30 cellular contexts compared by ENCODE assay signal in the genomic region with DNA sequence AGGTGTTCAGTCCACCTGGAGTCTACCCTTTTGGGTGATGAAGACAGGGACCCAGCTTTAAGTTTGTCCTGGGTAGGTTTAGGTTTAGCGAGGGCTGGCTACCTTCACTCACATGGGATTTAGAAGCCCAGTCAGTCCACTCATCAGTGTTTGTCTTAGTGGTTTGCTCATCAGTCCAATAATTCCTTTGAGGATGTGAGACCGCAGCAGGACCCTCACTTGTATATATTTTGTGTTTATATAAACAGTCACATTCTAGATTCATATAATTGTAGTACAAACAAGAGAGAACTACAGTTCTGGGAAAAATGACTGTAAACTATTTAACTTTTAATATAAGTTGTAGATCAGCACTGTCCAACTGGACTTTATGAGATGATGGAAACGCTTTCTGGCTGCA. TPM values are rescaled to one million over a fixed set of nuclear protein-coding genes. Genes with fewer than 3 reads are reported as not detected.
"Had no signal": no experiment of that assay in that cellular context is flagged by ENCODE, and none has a peak within 500 bp of the region (broad histone marks: within the 10 kb centered on the region; RNA-seq: fewer than 3 reads in every experiment).

No MANE protein-coding gene starts in this region.

- H3K27me3 Mint-ChIP-seq: activated CD4-positive, alpha-beta memory T cell treated with anti-CD3 and anti-CD28 coated beads for 36 hours; activated CD4-positive, alpha-beta T cell treated with anti-CD3 and anti-CD28 coated beads, Interleukin-2, amount 10 ng/mL, durations not matched to agents 7 days and 5 days; activated naive CD8-positive, alpha-beta T cell; activated T-helper 17 cell treated with anti-CD3 and anti-CD28 coated beads, Interleukin-2, amount 50 U/mL, for 72 hours; T-cell had no signal

- H3K36me3 Mint-ChIP-seq: activated CD4-positive, alpha-beta memory T cell treated with anti-CD3 and anti-CD28 coated beads for 36 hours; T-cell had no signal

- ATAC-seq: activated T-cell treated with anti-CD3 and anti-CD28 coated beads, Interleukin-2, amount 50 U/mL, for 4 hours; activated T-helper 17 cell treated with anti-CD3 and anti-CD28 coated beads, Interleukin-2, amount 50 U/mL, for 72 hours; T-cell had no signal

- H3K27ac Mint-ChIP-seq: activated CD4-positive, alpha-beta memory T cell treated with anti-CD3 and anti-CD28 coated beads for 36 hours; activated CD4-positive, alpha-beta T cell treated with anti-CD3 and anti-CD28 coated beads, Interleukin-2, amount 10 ng/mL, durations not matched to agents 7 days and 5 days; activated naive CD4-positive, alpha-beta T cell treated with anti-CD3 and anti-CD28 coated beads for 36 hours had no signal

- H3K9me3 ChIP-seq: MG63 had no signal

- H3K27ac ChIP-seq: brain microvascular endothelial cell, SK-N-MC, VCaP had no signal

- H3K4me3 Mint-ChIP-seq: activated CD4-positive, alpha-beta memory T cell treated with anti-CD3 and anti-CD28 coated beads for 36 hours; activated CD4-positive, alpha-beta T cell treated with anti-CD3 and anti-CD28 coated beads, Interleukin-2, amount 10 ng/mL, durations not matched to agents 7 days and 5 days; activated naive CD4-positive, alpha-beta T cell treated with anti-CD3 and anti-CD28 coated beads for 36 hours; activated naive CD8-positive, alpha-beta T cell; activated T-cell treated with anti-CD3 and anti-CD28 coated beads, Interleukin-2, amount 50 U/mL, for 4 hours; activated T-helper 17 cell treated with anti-CD3 and anti-CD28 coated beads, Interleukin-2, amount 50 U/mL, for 72 hours had no signal

- H3K9me3 Mint-ChIP-seq: activated CD4-positive, alpha-beta memory T cell treated with anti-CD3 and anti-CD28 coated beads for 36 hours; activated CD4-positive, alpha-beta T cell treated with anti-CD3 and anti-CD28 coated beads, Interleukin-2, amount 10 ng/mL, durations not matched to agents 7 days and 5 days; activated naive CD4-positive, alpha-beta T cell treated with anti-CD3 and anti-CD28 coated beads for 36 hours; activated T-cell treated with anti-CD3 and anti-CD28 coated beads, Interleukin-2, amount 50 U/mL, for 4 hours; activated T-helper 17 cell treated with anti-CD3 and anti-CD28 coated beads, Interleukin-2, amount 50 U/mL, for 72 hours; T-cell had no signal

- H3K4me3 ChIP-seq: MG63, SK-N-MC had no signal

- H3K36me3 ChIP-seq: brain microvascular endothelial cell, MG63 had no signal

- H3K27me3 ChIP-seq: brain microvascular endothelial cell, MG63 had no signal

- DNase-seq: activated CD4-positive, alpha-beta memory T cell treated with anti-CD3 and anti-CD28 coated beads for 36 hours; activated CD4-positive, alpha-beta T cell treated with anti-CD3 and anti-CD28 coated beads, Interleukin-2, amount 10 ng/mL, durations not matched to agents 7 days and 5 days; activated CD4-positive, CD25-positive, alpha-beta regulatory T cell; activated CD8-positive, alpha-beta memory T cell treated with anti-CD3 and anti-CD28 coated beads for 24 hours; activated gamma-delta T cell; activated naive CD4-positive, alpha-beta T cell treated with anti-CD3 and anti-CD28 coated beads for 36 hours; activated T-cell treated with anti-CD3 and anti-CD28 coated beads, Interleukin-2, amount 50 U/mL, for 4 hours; amygdala; brain microvascular endothelial cell; MG63; MV-4-11; NCI-H1092 treated with DMSO at 0.1 percent for 48 hours; NCI-H1417 treated with DMSO at 0.1 percent for 48 hours; NCI-H1694; NCI-H2029; NCI-H2107; NCI-H2171 treated with DMSO at 0.1 percent for 48 hours; NCI-H226; NCI-H526 treated with DMSO at 0.1 percent for 48 hours; NCI-H82; SIG-M5; T-cell had no signal

RNA-seq across cellular contexts. Expression of gene EFCC1, which starts 18.2 kb away (rescaled TPM):
- total RNA-seq: activated T-helper 17 cell treated with anti-CD3 and anti-CD28 coated beads, Interleukin-2, amount 50 U/mL, for 72 hours; NCI-H460; OCI-LY7; RPMI7951 had no signal

RNA-seq across cellular contexts. Expression of gene CFAP92, which starts 25.4 kb away (rescaled TPM):
- total RNA-seq: T-helper 2 cell treated with Interferon-gamma antibody and Interleukin-4, amounts not matched to agents 100 ng/mL and 5 ng/mL, for 36 hours had no signal

RNA-seq across cellular contexts. Expression of gene GP9, which starts 41.3 kb away (rescaled TPM):
- total RNA-seq: activated CD4-positive, alpha-beta memory T cell treated with anti-CD3 and anti-CD28 coated beads for 36 hours; activated CD4-positive, alpha-beta T cell treated with anti-CD3 and anti-CD28 coated beads, Interleukin-2, amount 10 ng/mL, durations not matched to agents 7 days and 5 days; activated naive CD4-positive, alpha-beta T cell treated with anti-CD3 and anti-CD28 coated beads for 36 hours; activated T-cell treated with anti-CD3 and anti-CD28 coated beads, Interleukin-2, amount 50 U/mL, for 4 hours; activated T-helper 17 cell treated with anti-CD3 and anti-CD28 coated beads, Interleukin-2, amount 50 U/mL, for 72 hours; NCI-H460; OCI-LY7; RPMI7951; T-cell; T-helper 2 cell treated with Interferon-gamma antibody and Interleukin-4, amounts not matched to agents 100 ng/mL and 5 ng/mL, for 36 hours had no signal
